14 cellular contexts compared by ENCODE assay signal in the genomic region with DNA sequence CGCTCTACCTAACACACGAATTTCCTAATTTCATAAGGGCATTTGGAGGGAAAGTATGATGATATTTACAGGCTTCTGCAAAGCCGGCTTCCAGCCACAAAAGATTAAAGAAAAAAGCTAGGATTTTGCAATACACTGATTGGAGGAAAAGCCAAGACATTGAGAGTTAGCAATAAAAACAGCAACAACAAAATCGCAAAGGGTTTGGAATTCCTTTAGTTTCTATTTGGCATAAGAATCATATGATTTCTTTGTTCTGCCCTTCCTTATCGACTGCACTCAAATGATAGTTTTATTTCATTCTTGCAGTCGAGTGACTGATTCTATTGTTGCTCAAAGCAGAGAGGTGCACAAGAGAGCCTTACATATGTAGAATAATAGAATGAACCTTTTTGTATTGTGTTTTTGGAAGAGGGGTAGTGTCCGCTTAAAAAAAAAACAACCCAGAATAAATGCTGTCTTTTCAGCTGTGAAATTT. TPM values are rescaled to one million over a fixed set of nuclear protein-coding genes. Genes with fewer than 3 reads are reported as not detected.
A peak's percentile ranks its signal among the peaks of the same experiment; 100 is the strongest.
DNase-seq lines count a peak whose midpoint lies in the region; ATAC-seq, FAIRE-seq and TF ChIP-seq lines count a peak whose summit lies in the region.
"Had no signal": no experiment of that assay in that cellular context is flagged by ENCODE, and none has a peak within 500 bp of the region (broad histone marks: within the 10 kb centered on the region; RNA-seq: fewer than 3 reads in every experiment).

No MANE protein-coding gene starts in this region.

- no TSS peak for BruUV-seq in HepG2 (replicated peaks; lab: Mats Ljungman, UMichigan)

- H3K79me2 ChIP-seq in HepG2 (ENCODE audit: insufficient read depth, low read length), result no peaks in the 10 kb centered on the region

- H3K4me3 ChIP-seq in AG09309 (ENCODE audit: control insufficient read depth, low read depth, low read length) (no peak overlapping the region), prostate gland (no peak overlapping the region), HepG2 (replicated peaks in 1 of 3; ENCODE audit: insufficient read depth in 1 of 3, low read depth in 2 of 3, low read length in 3 of 3) (no peak overlapping the region)

- peak overlapping the region; percentile 98 to 100 for H3K27ac ChIP-seq in prostate gland
- H3K27ac ChIP-seq in HepG2 (ENCODE audit: extremely low read length, insufficient read depth, low read length), result no peak overlapping the region

- no peak for FAIRE-seq in HepG2 (lab: Jason Lieb, UNC)
- FAIRE-seq: bronchial epithelial cell, H54 had no signal

- POLR2A ChIA-PET in HepG2 (lab: Yijun Ruan, JAX), result no interaction called here

- ATAC-seq in HG03378 (IDR thresholded peaks at IDR 0.05; ENCODE audit: unreplicated experiment) (no peak), HepG2 (no peak), GM19035 (IDR thresholded peaks at IDR 0.05; ENCODE audit: unreplicated experiment) (no peak)

- intact Hi-C loops in prostate gland (cut with DNase I) (loop anchor here (5.0 kb wide), 2 partner anchors 52 to 78 kb away; no protein-coding TSS in a partner anchor), HepG2 (cut with micrococcal nuclease; ENCODE audit: unreplicated experiment) (no loop called here)

- TF ChIP-seq RAD21 in HepG2 (CRISPR knock-in tag; IDR thresholded peaks at IDR 0.05), result no peak

- CTCF ChIA-PET in HepG2 (lab: Yijun Ruan, JAX; ENCODE audit: low intra/inter-chr PET ratio, low total read pairs), result no interaction called here

- peaks cover 4% of the 10 kb centered on the region for H3K4me1 ChIP-seq in prostate gland (replicated peaks)
- H3K4me1 ChIP-seq in HepG2 (ENCODE audit: insufficient read depth, low read length), result no peaks in the 10 kb centered on the region
- H3K4me1 ChIP-seq: BE2C had no signal

- DNase-seq in AG09309 (ENCODE audit: low read depth) (peak; percentile 52), SK-MEL-5 (ENCODE audit: low read depth, low spot score) (peak; percentile 39), fibroblast of peridontal ligament (ENCODE audit: extremely low read depth) (peak; percentile 77), prostate gland (ENCODE audit: low spot score) (no peak), HepG2 (ENCODE audit: low spot score) (no peak), HK-2 (ENCODE audit: unreplicated experiment) (no peak)
- DNase-seq: BE2C; KG1; NCI-H446; stimulated activated CD8-positive, alpha-beta memory T cell treated with anti-CD3 and anti-CD28 coated beads, Interleukin-4, amount 100 ng/mL, for 48 hours had no signal

- no peaks in the 10 kb centered on the region for H4K20me1 ChIP-seq in HepG2 (ENCODE audit: insufficient read depth, low read length)

- WGBS in prostate gland, result 13% methylated on average over 7 of the region's 7 CpGs
- 13% methylated on average over 7 of the region's 7 CpGs for WGBS in HepG2 (ENCODE audit: low lambda C conversion rate)

- TF ChIP-seq CTCF in AG09309 (IDR thresholded peaks at IDR 0.05; ENCODE audit: control insufficient read depth, insufficient read depth, low read depth, low read length, missing control alignments) (no peak), prostate gland (IDR thresholded peaks at IDR 0.05) (no peak), HepG2 (CRISPR knock-in tag; IDR thresholded peaks at IDR 0.05) (no peak)

- H3K4me2 ChIP-seq in HepG2 (ENCODE audit: low read depth, low read length), result no peak overlapping the region

- H3K36me3 ChIP-seq in prostate gland, result no peaks in the 10 kb centered on the region
- no peaks in the 10 kb centered on the region for H3K36me3 ChIP-seq in HepG2 (replicated peaks in 1 of 2; ENCODE audit: control insufficient read depth in 1 of 2, insufficient read depth in 2 of 2, low read length in 2 of 2)

- H2AFZ ChIP-seq in HepG2 (ENCODE audit: low read length), result no peak overlapping the region

- TF ChIP-seq EP300 in HepG2 (IDR thresholded peaks at IDR 0.05; ENCODE audit: low read depth in 2 of 2, low read length in 2 of 2) (no peak), HepG2 (CRISPR knock-in tag; IDR thresholded peaks at IDR 0.05; ENCODE audit: borderline replicate concordance) (no peak)

- in situ Hi-C loops in SK-MEL-5 (cut with HindIII; ENCODE audit: low pct_unique_long_range_greater_than_20kb, low sequenced_read_pairs), result no loop called here
- in situ Hi-C loops in HepG2 (cut with HindIII; ENCODE audit: extremely low pct_ligation_motif_present, low pct_unique_long_range_greater_than_20kb), result no loop called here

- H3K9ac ChIP-seq in HepG2 (ENCODE audit: insufficient read depth, low read depth, low read length), result no peak overlapping the region

- no peak for TF ChIP-seq POLR2A in prostate gland (IDR thresholded peaks at IDR 0.05)
- TF ChIP-seq POLR2A in HepG2 (IDR thresholded peaks at IDR 0.05; ENCODE audit: insufficient read depth in 1 of 2, low read depth in 2 of 2, low read length in 2 of 2), result no peak

- H3K27me3 ChIP-seq in prostate gland (replicated peaks; ENCODE audit: insufficient read depth), result no peaks in the 10 kb centered on the region
- H3K27me3 ChIP-seq in HepG2 (ENCODE audit: control insufficient read depth in 1 of 2, insufficient read depth in 2 of 2, low read length in 2 of 2), result no peaks in the 10 kb centered on the region; a peak in 1 of 5 replicates
- H3K27me3 ChIP-seq: BE2C had no signal

- H3K9me3 ChIP-seq in prostate gland (no peaks in the 10 kb centered on the region), HepG2 (ENCODE audit: low read length) (no peaks in the 10 kb centered on the region)
- H3K9me3 ChIP-seq: BE2C had no signal

TF ChIP-seq in HepG2, 621 proteins besides CTCF, POLR2A, EP300 and RAD21:
- TF ChIP-seq, protein P1, sequence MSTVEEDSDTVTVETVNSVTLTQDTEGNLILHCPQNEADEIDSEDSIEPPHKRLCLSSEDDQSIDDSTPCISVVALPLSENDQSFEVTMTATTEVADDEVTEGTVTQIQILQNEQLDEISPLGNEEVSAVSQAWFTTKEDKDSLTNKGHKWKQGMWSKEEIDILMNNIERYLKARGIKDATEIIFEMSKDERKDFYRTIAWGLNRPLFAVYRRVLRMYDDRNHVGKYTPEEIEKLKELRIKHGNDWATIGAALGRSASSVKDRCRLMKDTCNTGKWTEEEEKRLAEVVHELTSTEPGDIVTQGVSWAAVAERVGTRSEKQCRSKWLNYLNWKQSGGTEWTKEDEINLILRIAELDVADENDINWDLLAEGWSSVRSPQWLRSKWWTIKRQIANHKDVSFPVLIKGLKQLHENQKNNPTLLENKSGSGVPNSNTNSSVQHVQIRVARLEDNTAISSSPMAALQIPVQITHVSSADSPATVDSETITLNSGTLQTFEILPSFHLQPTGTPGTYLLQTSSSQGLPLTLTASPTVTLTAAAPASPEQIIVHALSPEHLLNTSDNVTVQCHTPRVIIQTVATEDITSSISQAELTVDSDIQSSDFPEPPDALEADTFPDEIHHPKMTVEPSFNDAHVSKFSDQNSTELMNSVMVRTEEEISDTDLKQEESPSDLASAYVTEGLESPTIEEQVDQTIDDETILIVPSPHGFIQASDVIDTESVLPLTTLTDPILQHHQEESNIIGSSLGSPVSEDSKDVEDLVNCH (CRISPR knock-in tag; IDR thresholded peaks at IDR 0.05), result no peak
- no peak for TF ChIP-seq ZNF672 (CRISPR knock-in tag; IDR thresholded peaks at IDR 0.05)
- TF ChIP-seq ZMAT3 (CRISPR knock-in tag; conservative IDR thresholded peaks at IDR 0.05), result no peak

RNA-seq across cellular contexts. Expression of a gene that starts 3.9 kb away (rescaled TPM):
- 7.3 and 10.8 TPM in 2 replicates for total RNA-seq in SK-MEL-5 (2014; rRNA removed; shearing (Covaris generic))
- 15.7 and 34.6 TPM in 2 replicates for polyA plus RNA-seq in SK-MEL-5 (2015; cell fraction: cytosol; rRNA removed)
- 38.8 and 44.7 TPM in 2 replicates for polyA plus RNA-seq in SK-MEL-5 (2015; cell fraction: nucleus; rRNA removed)
- total RNA-seq in prostate gland (100 to 1,000 TPM; 231 to 299 TPM), HepG2 (2016; rRNA removed; fragmentation: Illumina TruSeq; extraction: Trizol) (not detected in 2 replicates)
- total RNA-seq in HepG2 (2016; cell fraction: cytosol; rRNA removed; fragmentation: Illumina TruSeq; extraction: Trizol; ENCODE audit: low read depth), result not detected in 2 replicates
- total RNA-seq in HepG2 (2016; cell fraction: insoluble cytoplasmic fraction; rRNA removed; fragmentation: Illumina TruSeq; extraction: Trizol), result not detected in 2 replicates
- not detected in 2 replicates for total RNA-seq in HepG2 (2016; cell fraction: membrane; rRNA removed; fragmentation: Illumina TruSeq; extraction: Trizol)
- not detected in 2 replicates for total RNA-seq in HepG2 (2016; cell fraction: nucleus; rRNA removed; fragmentation: Illumina TruSeq; extraction: Trizol)
- not detected in 2 replicates for polyA plus RNA-seq in HepG2 (2011; rRNA removed)
- 0.04 TPM in 1 of 2 replicates, not detected in the other for polyA plus RNA-seq in HepG2 (2011; cell fraction: cytosol; rRNA removed)
- polyA plus RNA-seq in HepG2 (2011; cell fraction: nucleus; rRNA removed), result not detected in 2 replicates
- not detected in 2 replicates for polyA plus RNA-seq in HepG2 (2012)
- polyA plus RNA-seq in HepG2 (2016; cell fraction: cytosol; fragmentation: Illumina TruSeq; extraction: Trizol; ENCODE audit: low read depth), result not detected in 2 replicates
- polyA plus RNA-seq in HepG2 (2016; cell fraction: insoluble cytoplasmic fraction; fragmentation: Illumina TruSeq; extraction: Trizol; ENCODE audit: low read depth), result not detected in 2 replicates
- polyA plus RNA-seq in HepG2 (2016; cell fraction: membrane; fragmentation: Illumina TruSeq; extraction: Trizol; ENCODE audit: low read depth), result not detected in 2 replicates
- polyA plus RNA-seq in HepG2 (2016; cell fraction: nucleus; fragmentation: Illumina TruSeq; extraction: Trizol; ENCODE audit: insufficient read depth, low read depth), result not detected in 2 replicates
- 62.5 TPM in 1 of 2 replicates, not detected in the other for polyA minus RNA-seq in HepG2 (2011; rRNA and poly(A)+ RNA removed; ENCODE audit: low replicate concordance)
- 1.1 TPM in 1 of 2 replicates, not detected in the other for polyA minus RNA-seq in HepG2 (2011; cell fraction: cytosol; rRNA and poly(A)+ RNA removed)
- polyA minus RNA-seq in HepG2 (2011; cell fraction: nucleus; rRNA and poly(A)+ RNA removed), result not detected in 2 replicates

Comparison
In these comparisons a context has a peak if more than half of its experiments do, and no peak if none do; other contexts are left out.
1. DNase-seq: peak in AG09309 (single experiment), SK-MEL-5 (single experiment) and fibroblast of peridontal ligament (single experiment); none in prostate gland (single experiment), HepG2 (single experiment) and HK-2 (single experiment).
2. RNA of a gene that starts 3.9 kb away (total RNA-seq): 231 to 299 TPM in prostate gland; 7.3 to 10.8 TPM in SK-MEL-5 and not detected in HepG2; every median in the first group is over 10 times any median in the second.